2 cellular contexts compared by ENCODE assay signal in the genomic region with DNA sequence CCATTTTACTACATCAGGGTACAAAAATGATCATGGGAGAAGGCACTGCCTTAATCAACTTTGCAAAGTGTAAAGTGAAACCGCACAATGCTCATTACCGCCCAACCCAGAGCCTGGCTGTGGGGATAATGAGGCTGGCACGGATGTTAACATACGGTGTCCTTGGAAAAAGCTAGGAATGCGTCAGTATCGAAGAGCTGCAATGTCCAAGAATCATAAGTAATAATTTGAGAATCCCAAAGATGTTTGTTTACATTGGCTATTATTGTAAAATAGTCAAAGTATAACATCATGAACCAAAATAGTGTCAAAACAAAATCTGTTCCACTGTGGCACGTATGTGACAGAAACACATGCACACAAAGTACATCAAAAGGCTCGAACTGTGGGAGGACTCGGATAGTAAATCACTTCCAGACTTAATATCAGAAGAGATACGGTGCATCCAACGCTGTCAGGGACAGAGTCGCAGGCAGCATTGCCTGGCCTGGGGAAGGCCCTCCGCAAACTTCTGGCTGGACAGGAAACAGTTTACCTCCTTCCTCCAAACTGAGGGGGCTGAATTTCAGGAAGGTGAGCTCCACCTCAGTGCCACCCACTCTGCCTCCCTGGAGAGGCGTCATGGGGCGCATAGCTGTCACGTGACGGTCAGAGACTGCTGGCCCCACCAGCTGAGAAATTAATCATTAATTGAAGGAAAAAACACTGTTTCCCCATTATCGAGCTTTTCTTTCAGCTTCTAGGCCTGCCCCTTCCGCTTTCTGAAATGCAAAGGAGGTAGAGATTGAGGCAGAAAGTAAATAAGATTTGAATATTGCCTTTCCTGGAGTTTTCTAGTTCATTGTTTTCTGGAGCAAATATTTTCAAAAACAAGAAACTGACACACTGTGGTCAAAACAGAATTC.
TF ChIP-seq lines count a peak whose summit lies in the region.

No MANE protein-coding gene starts in this region.

TF ChIP-seq in HEK293, 187 proteins besides CTCF, POLR2A, EP300 and RAD21 (continues in another document):
- TF ChIP-seq SP2 (tag by site-specific recombination; IDR thresholded peaks at IDR 0.05), result peak; percentile 68
- no peak for TF ChIP-seq ZNF785 (tag by site-specific recombination; IDR thresholded peaks at IDR 0.05)
- 0 out of 2 replicates have a peak, but pooled peaks have one; percentile 32 for TF ChIP-seq ZNF600 (tag by site-specific recombination; IDR thresholded peaks at IDR 0.05)
- peak; percentile 44; the same call in 1 of the 2 replicates for TF ChIP-seq TRIM28 (IDR thresholded peaks at IDR 0.05; ENCODE audit: borderline replicate concordance, low read length)
- peak; percentile 53 for TF ChIP-seq TCF7L2 (IDR thresholded peaks at IDR 0.05; ENCODE audit: borderline replicate concordance, low read depth, low read length)
- TF ChIP-seq, protein P1, sequence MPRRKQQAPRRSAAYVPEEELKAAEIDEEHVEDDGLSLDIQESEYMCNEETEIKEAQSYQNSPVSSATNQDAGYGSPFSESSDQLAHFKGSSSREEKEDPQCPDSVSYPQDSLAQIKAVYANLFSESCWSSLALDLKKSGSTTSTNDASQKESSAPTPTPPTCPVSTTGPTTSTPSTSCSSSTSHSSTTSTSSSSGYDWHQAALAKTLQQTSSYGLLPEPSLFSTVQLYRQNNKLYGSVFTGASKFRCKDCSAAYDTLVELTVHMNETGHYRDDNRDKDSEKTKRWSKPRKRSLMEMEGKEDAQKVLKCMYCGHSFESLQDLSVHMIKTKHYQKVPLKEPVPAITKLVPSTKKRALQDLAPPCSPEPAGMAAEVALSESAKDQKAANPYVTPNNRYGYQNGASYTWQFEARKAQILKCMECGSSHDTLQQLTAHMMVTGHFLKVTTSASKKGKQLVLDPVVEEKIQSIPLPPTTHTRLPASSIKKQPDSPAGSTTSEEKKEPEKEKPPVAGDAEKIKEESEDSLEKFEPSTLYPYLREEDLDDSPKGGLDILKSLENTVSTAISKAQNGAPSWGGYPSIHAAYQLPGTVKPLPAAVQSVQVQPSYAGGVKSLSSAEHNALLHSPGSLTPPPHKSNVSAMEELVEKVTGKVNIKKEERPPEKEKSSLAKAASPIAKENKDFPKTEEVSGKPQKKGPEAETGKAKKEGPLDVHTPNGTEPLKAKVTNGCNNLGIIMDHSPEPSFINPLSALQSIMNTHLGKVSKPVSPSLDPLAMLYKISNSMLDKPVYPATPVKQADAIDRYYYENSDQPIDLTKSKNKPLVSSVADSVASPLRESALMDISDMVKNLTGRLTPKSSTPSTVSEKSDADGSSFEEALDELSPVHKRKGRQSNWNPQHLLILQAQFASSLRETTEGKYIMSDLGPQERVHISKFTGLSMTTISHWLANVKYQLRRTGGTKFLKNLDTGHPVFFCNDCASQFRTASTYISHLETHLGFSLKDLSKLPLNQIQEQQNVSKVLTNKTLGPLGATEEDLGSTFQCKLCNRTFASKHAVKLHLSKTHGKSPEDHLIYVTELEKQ (tag by site-specific recombination; IDR thresholded peaks at IDR 0.05; ENCODE audit: borderline replicate concordance), result no peak
- TF ChIP-seq ZNF768 (tag by site-specific recombination; IDR thresholded peaks at IDR 0.05), result no peak
- TF ChIP-seq ZNF423 (tag by site-specific recombination; IDR thresholded peaks at IDR 0.05), result peak; percentile 94
- peak; percentile 11; the same call in 1 of the 2 replicates for TF ChIP-seq ZNF335 (tag by site-specific recombination; conservative IDR thresholded peaks at IDR 0.05)
- TF ChIP-seq ZBTB17 (tag by site-specific recombination; IDR thresholded peaks at IDR 0.05), result peak; percentile 85
- TF ChIP-seq ZNF266 (tag by site-specific recombination; IDR thresholded peaks at IDR 0.05; ENCODE audit: low read depth), result no peak
- TF ChIP-seq, protein P2, sequence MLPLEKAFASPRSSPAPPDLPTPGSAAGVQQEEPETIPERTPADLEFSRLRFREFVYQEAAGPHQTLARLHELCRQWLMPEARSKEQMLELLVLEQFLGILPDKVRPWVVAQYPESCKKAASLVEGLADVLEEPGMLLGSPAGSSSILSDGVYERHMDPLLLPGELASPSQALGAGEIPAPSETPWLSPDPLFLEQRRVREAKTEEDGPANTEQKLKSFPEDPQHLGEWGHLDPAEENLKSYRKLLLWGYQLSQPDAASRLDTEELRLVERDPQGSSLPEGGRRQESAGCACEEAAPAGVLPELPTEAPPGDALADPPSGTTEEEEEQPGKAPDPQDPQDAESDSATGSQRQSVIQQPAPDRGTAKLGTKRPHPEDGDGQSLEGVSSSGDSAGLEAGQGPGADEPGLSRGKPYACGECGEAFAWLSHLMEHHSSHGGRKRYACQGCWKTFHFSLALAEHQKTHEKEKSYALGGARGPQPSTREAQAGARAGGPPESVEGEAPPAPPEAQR (tag by site-specific recombination; IDR thresholded peaks at IDR 0.05), result no peak
- TF ChIP-seq SP3 (tag by site-specific recombination; IDR thresholded peaks at IDR 0.05), result peak; percentile 52
- TF ChIP-seq ZNF433 (tag by site-specific recombination; IDR thresholded peaks at IDR 0.05; ENCODE audit: low read depth), result no peak
- TF ChIP-seq YY2 (tag by site-specific recombination; IDR thresholded peaks at IDR 0.05), result no peak
- TF ChIP-seq ZNF114 (tag by site-specific recombination; IDR thresholded peaks at IDR 0.05), result no peak
- TF ChIP-seq ZNF548 (tag by site-specific recombination; IDR thresholded peaks at IDR 0.05), result no peak
- TF ChIP-seq, protein P3, sequence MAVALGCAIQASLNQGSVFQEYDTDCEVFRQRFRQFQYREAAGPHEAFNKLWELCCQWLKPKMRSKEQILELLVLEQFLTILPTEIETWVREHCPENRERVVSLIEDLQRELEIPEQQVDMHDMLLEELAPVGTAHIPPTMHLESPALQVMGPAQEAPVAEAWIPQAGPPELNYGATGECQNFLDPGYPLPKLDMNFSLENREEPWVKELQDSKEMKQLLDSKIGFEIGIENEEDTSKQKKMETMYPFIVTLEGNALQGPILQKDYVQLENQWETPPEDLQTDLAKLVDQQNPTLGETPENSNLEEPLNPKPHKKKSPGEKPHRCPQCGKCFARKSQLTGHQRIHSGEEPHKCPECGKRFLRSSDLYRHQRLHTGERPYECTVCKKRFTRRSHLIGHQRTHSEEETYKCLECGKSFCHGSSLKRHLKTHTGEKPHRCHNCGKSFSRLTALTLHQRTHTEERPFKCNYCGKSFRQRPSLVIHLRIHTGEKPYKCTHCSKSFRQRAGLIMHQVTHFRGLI (tag by site-specific recombination; IDR thresholded peaks at IDR 0.05), result peak; percentile 68; the same call in 1 of the 2 replicates
- no peak for TF ChIP-seq ZNF670 (tag by site-specific recombination; IDR thresholded peaks at IDR 0.05; ENCODE audit: low read depth)
- peak; percentile 52 for TF ChIP-seq ZBTB20 (tag by site-specific recombination; IDR thresholded peaks at IDR 0.05)
- TF ChIP-seq RBAK (tag by site-specific recombination; IDR thresholded peaks at IDR 0.05), result no peak
- peak; percentile 73 for TF ChIP-seq ZFHX2 (tag by site-specific recombination; conservative IDR thresholded peaks at IDR 0.05)
- no peak for TF ChIP-seq ZNF292 (tag by site-specific recombination; IDR thresholded peaks at IDR 0.05; ENCODE audit: borderline replicate concordance, low read depth)

TF ChIP-seq in H1, 55 proteins besides CTCF, POLR2A, EP300 and RAD21:
- TF ChIP-seq RNF2 (IDR thresholded peaks at IDR 0.05; ENCODE audit: borderline replicate concordance, low read depth, low read length, missing control alignments, poor library complexity, severe bottlenecking) (no peak), SIN3A (conservative IDR thresholded peaks at IDR 0.05 in 1 of 2, IDR thresholded peaks at IDR 0.05 in 1 of 2; ENCODE audit: low read depth in 1 of 2, low read length in 2 of 2) (peak in 1 of 2 experiments; percentile 64; a peak in 1 of 4 replicates), SIX5 (IDR thresholded peaks at IDR 0.05; ENCODE audit: low read depth, low read length) (no peak), CBX5 (IDR thresholded peaks at IDR 0.05; ENCODE audit: low read depth, low read length) (no peak)
- TF ChIP-seq, protein P4, sequence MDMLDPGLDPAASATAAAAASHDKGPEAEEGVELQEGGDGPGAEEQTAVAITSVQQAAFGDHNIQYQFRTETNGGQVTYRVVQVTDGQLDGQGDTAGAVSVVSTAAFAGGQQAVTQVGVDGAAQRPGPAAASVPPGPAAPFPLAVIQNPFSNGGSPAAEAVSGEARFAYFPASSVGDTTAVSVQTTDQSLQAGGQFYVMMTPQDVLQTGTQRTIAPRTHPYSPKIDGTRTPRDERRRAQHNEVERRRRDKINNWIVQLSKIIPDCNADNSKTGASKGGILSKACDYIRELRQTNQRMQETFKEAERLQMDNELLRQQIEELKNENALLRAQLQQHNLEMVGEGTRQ (IDR thresholded peaks at IDR 0.05; ENCODE audit: low read length), result peak; percentile 58; the same call in 1 of the 2 replicates
